ENCODE assay signal across 7 cellular contexts in genomic region chr10:104231784-104232612, GRCh38.
A peak's percentile ranks its signal among the peaks of the same experiment; 100 is the strongest.
DNase-seq lines count a peak whose midpoint lies in the region; ATAC-seq and TF ChIP-seq lines count a peak whose summit lies in the region.

Gene CFAP43, minus strand, starts transcription at chr10:104232364. Its CDS starts 118 bp downstream, at chr10:104232246.

- H3K36me3 ChIP-seq in brain microvascular endothelial cell (replicated peaks), result no peaks in the 10 kb centered on the region

- peak within 1 kb of the TSS; percentile 58 for H3K27ac ChIP-seq in brain microvascular endothelial cell

- in situ Hi-C loops in brain microvascular endothelial cell (cut with HindIII; ENCODE audit: low pct_ligation_motif_present, low sequenced_read_pairs), result no loop called here

- ATAC-seq in GM18508 (IDR thresholded peaks at IDR 0.05; ENCODE audit: insufficient read depth, unreplicated experiment), result peak; percentile 99
- peak; percentile 100 for ATAC-seq in HG03039 (IDR thresholded peaks at IDR 0.05; ENCODE audit: unreplicated experiment)

- H3K4me3 ChIP-seq in brain microvascular endothelial cell (ENCODE audit: low read depth, low read length), result peak within 1 kb of the TSS; percentile 92
- peak within 1 kb of the TSS; percentile 88 for H3K4me3 ChIP-seq in retinal pigment epithelial cell (ENCODE audit: low read length)

- peaks cover 2% of the 10 kb centered on the region for H3K27me3 ChIP-seq in brain microvascular endothelial cell (replicated peaks)

- TF ChIP-seq CTCF in brain microvascular endothelial cell (IDR thresholded peaks at IDR 0.05; ENCODE audit: low read depth, low read length, missing control alignments) (no peak), retinal pigment epithelial cell (conservative IDR thresholded peaks at IDR 0.05; ENCODE audit: low read depth, low read length) (no peak)

- DNase-seq in NCI-H2081 treated with DMSO at 0.1 percent for 48 hours (lab: John Stamatoyannopoulos, UW) (peak; percentile 53), UCSD-AML1 (lab: John Stamatoyannopoulos, UW; ENCODE audit: unreplicated experiment) (peak; percentile 94), brain microvascular endothelial cell (peak; percentile 98), iPS DF 19.7 (ENCODE audit: low read depth, low spot score) (peak; percentile 76), retinal pigment epithelial cell (ENCODE audit: low read depth) (peak; percentile 83)

Comparison
In these comparisons a context has a peak if more than half of its experiments do, and no peak if none do; other contexts are left out.
1. Peak in every context shown above with its lines: DNase-seq, ATAC-seq, H3K4me3 ChIP-seq and H3K27ac ChIP-seq.